In genomic region chr3:69677456-69677855, GRCh38 we compare ENCODE assay signal across 3 cellular contexts.
A peak's percentile ranks its signal among the peaks of the same experiment; 100 is the strongest.
DNase-seq lines count a peak whose midpoint lies in the region; ATAC-seq and TF ChIP-seq lines count a peak whose summit lies in the region.
"Not testable (repeated sequence)": the region's sequence is repeated elsewhere in the genome, so short reads cannot be mapped to it uniquely, and the experiment has no call there.

No MANE protein-coding gene starts in this region.

- not testable (repeated sequence) for H2AFZ ChIP-seq in GM23338

- not testable (repeated sequence) for H3K4me2 ChIP-seq in GM23338

- not testable (repeated sequence) for H4K20me1 ChIP-seq in GM23338 (replicated peaks; ENCODE audit: insufficient read depth)

- H3K27me3 ChIP-seq in GM23338 (ENCODE audit: insufficient read depth): peaks cover 34% of the 10 kb centered on the region

- not testable (repeated sequence) for H3K79me2 ChIP-seq in GM23338 (replicated peaks; ENCODE audit: insufficient read depth)

- not testable (repeated sequence) for H3K4me1 ChIP-seq in GM23338 (ENCODE audit: insufficient read depth)

- not testable (repeated sequence) for TF ChIP-seq CTCF in GM23338 (conservative IDR thresholded peaks at IDR 0.05; ENCODE audit: low read depth in 2 of 2)

- H3K9me2 ChIP-seq in GM23338 (ENCODE audit: insufficient read depth): not testable (repeated sequence)

- H3F3A ChIP-seq in GM23338 (replicated peaks; ENCODE audit: low read depth): not testable (repeated sequence)

- H3K27ac ChIP-seq in GM23338 (ENCODE audit: low read depth): not testable (repeated sequence)

- not testable (repeated sequence) for H3K4me3 Mint-ChIP-seq in GM23338

- peak; percentile 27; the same call in 2 of the 3 replicates for ATAC-seq in GM23338

- H3K9me3 Mint-ChIP-seq in GM23338: not testable (repeated sequence)

- H3K36me3 Mint-ChIP-seq in GM23338 (ENCODE audit: low read depth): not testable (repeated sequence)

- not testable (repeated sequence) for H3K4me1 Mint-ChIP-seq in GM23338

- H3K4me3 ChIP-seq in GM23338: not testable (repeated sequence)

- not testable (repeated sequence) for H3K27ac Mint-ChIP-seq in GM23338

- peaks cover 22% of the 10 kb centered on the region for H3K27me3 Mint-ChIP-seq in GM23338 (ENCODE audit: insufficient read depth, low read depth, poor library complexity)

- DNase-seq in ELF-1 (ENCODE audit: low read depth, low spot score): peak; percentile 9
- DNase-seq in GM23338 (ENCODE audit: low spot score): not testable (repeated sequence)
- peak; percentile 4 for DNase-seq in activated gamma-delta T cell (lab: John Stamatoyannopoulos, UW)

- not testable (repeated sequence) for H3K36me3 ChIP-seq in GM23338 (ENCODE audit: insufficient read depth)
